Comparison of ENCODE assay signal across 18 cellular contexts in the genomic region with DNA sequence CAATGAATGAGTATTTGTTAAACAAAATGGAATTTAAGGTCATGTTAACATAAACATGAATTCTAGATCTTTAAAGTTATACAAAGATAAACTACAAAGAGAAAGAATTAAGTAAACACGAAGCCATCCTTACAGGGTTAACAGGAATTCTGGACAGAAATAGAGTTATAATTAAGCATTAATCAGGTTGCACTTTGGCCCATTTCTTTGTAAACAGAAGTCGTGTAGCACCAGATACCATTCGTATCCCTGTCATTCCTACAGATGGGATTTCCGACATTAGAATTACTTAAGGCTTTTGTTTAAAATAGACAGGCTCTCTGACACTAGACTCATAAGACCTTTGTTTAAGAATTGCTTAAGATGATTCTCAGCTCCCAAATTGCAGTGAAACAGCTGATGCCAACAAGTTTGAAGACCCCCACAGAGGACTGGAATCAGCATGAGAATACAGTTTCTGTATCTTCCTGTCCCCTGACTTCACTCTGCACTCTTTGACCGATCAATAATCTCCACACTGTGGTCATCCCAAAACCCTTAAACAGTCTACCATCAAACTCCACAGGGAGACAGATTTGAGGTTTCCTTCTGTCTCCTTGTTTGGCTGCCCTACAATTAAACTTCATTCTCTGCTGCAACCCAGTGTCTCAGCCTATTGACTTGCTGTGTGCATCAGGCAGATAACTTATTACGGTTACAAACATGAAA. TPM values are rescaled to one million over a fixed set of nuclear protein-coding genes. Genes with fewer than 3 reads are reported as not detected.
"Had no signal": no experiment of that assay in that cellular context is flagged by ENCODE, and none has a peak within 500 bp of the region (broad histone marks: within the 10 kb centered on the region; RNA-seq: fewer than 3 reads in every experiment).

No MANE protein-coding gene starts in this region.

- H3K4me1 ChIP-seq: colonic mucosa, left ventricle myocardium inferior, right atrium auricular region, tibial artery, vagina had no signal

- H3K9me3 ChIP-seq: colonic mucosa, left ventricle myocardium inferior, right atrium auricular region, tibial artery, upper lobe of left lung, vagina had no signal

- H3K36me3 ChIP-seq: colonic mucosa, left ventricle myocardium inferior, right atrium auricular region, tibial artery, upper lobe of left lung, vagina had no signal

- H3K27me3 ChIP-seq: colonic mucosa, right atrium auricular region, tibial artery, upper lobe of left lung, vagina had no signal

- DNase-seq: colonic mucosa; dermis blood vessel endothelial cell; effector CD4-positive, alpha-beta T cell; foreskin melanocyte; head of caudate nucleus; hippocampal formation; islet precursor cell; left ventricle myocardium inferior; naive thymus-derived CD4-positive, alpha-beta T cell; nephron progenitor cell; stimulated activated CD4-positive, alpha-beta T cell treated with anti-CD3 and anti-CD28 coated beads, Interleukin-4, amount 100 ng/mL, for 1 hour; stimulated activated CD8-positive, alpha-beta memory T cell treated with anti-CD3 and anti-CD28 coated beads, Interleukin-4, amount 100 ng/mL, for 48 hours; tibial artery; upper lobe of left lung had no signal

- H3K4me3 ChIP-seq: colonic mucosa, left ventricle myocardium inferior, lung, right atrium auricular region, tibial artery, upper lobe of left lung, vagina had no signal

- H3K27ac ChIP-seq: colonic mucosa, left ventricle myocardium inferior, right atrium auricular region, tibial artery, upper lobe of left lung, vagina had no signal

- ATAC-seq: naive thymus-derived CD4-positive, alpha-beta T cell; stimulated activated effector memory CD8-positive, alpha-beta T cell treated with anti-CD3 and anti-CD28 coated beads, Interleukin-12 subunit alpha, Interleukin-12 subunit beta, amount 100 ng/mL, for 72 hours had no signal

RNA-seq across cellular contexts. Expression of a gene that starts 22.3 kb away (rescaled TPM):
- total RNA-seq: naive thymus-derived CD4-positive, alpha-beta T cell had no signal
